8 cellular contexts compared by ENCODE assay signal in the genomic region with DNA sequence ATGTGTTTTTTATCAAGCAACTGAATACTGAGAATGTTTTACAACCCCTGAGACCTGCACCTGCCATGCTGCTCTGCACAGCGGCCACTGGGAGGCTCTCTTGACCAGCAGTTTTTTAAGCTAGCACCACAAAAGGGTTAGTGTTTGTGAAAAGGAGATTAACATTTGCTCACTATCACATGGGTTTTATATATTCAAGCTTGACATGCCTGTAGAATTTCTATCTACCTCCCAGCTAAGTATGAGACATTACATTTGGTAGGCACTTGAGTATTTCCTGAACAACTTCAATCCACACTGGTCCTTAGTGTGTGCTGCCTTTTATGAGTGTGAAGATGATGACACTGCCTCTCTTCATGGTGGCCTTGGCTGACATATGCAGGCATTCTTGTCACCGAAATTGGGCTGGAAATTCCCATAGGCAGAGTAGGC.
DNase-seq lines count a peak whose midpoint lies in the region; ATAC-seq and TF ChIP-seq lines count a peak whose summit lies in the region.

No MANE protein-coding gene starts in this region.

- no peaks in the 10 kb centered on the region for H3K36me3 Mint-ChIP-seq in effector memory CD8-positive, alpha-beta T cell (ENCODE audit: insufficient read depth)

- DNase-seq in AML-193 (lab: John Stamatoyannopoulos, UW) (peak; percentile 9 to 12), H7 (peak; percentile 39), SKM-1 treated with dmso at 0.1 percent for 144 hours (lab: John Stamatoyannopoulos, UW; ENCODE audit: unreplicated experiment) (peak; percentile 41), hippocampal formation (lab: John Stamatoyannopoulos, UW) (peak; percentile 25 to 47), upper lobe of right lung (no peak)
- no peak for DNase-seq in effector memory CD8-positive, alpha-beta T cell
- DNase-seq in activated naive CD4-positive, alpha-beta T cell (lab: John Stamatoyannopoulos, UW): no peak
- DNase-seq in stimulated activated naive CD4-positive, alpha-beta T cell treated with Interleukin-2 at 50 U/mL for 16 hours (lab: John Stamatoyannopoulos, UW): no peak

- intact Hi-C loops in upper lobe of right lung (cut with DNase I): no loop called here

- peak; percentile 36 for TF ChIP-seq CTCF in upper lobe of right lung (IDR thresholded peaks at IDR 0.05)

- no peaks in the 10 kb centered on the region for H3K4me1 ChIP-seq in upper lobe of right lung

- H3K4me3 ChIP-seq in H7 (ENCODE audit: insufficient read depth, low read depth, low read length) (no peak overlapping the region), upper lobe of right lung (no peak overlapping the region)

- H3K9me3 ChIP-seq in upper lobe of right lung: no peaks in the 10 kb centered on the region

- H3K27me3 ChIP-seq in H7 (ENCODE audit: control insufficient read depth, insufficient read depth, low read length) (no peaks in the 10 kb centered on the region), upper lobe of right lung (no peaks in the 10 kb centered on the region)

- no peak overlapping the region for H3K4me3 Mint-ChIP-seq in effector memory CD8-positive, alpha-beta T cell

- H3K4me1 Mint-ChIP-seq in effector memory CD8-positive, alpha-beta T cell (ENCODE audit: low read depth in 2 of 2): no peaks in the 10 kb centered on the region

- H3K27ac ChIP-seq in upper lobe of right lung: no peak overlapping the region

- peaks cover 0 to 7% of the 10 kb centered on the region in 2 donors for H3K27me3 Mint-ChIP-seq in effector memory CD8-positive, alpha-beta T cell

- no peaks in the 10 kb centered on the region for H3K9me3 Mint-ChIP-seq in effector memory CD8-positive, alpha-beta T cell

- ATAC-seq in upper lobe of right lung: no peak
- ATAC-seq in effector memory CD8-positive, alpha-beta T cell (replicated peaks): no peak

- no peak overlapping the region for H3K27ac Mint-ChIP-seq in effector memory CD8-positive, alpha-beta T cell

- H3K36me3 ChIP-seq in H7 (replicated peaks; ENCODE audit: control insufficient read depth, insufficient read depth, low read length) (no peaks in the 10 kb centered on the region), upper lobe of right lung (no peaks in the 10 kb centered on the region)

Comparison
In these comparisons a context has a peak if more than half of its experiments do, and no peak if none do; other contexts are left out.
1. DNase-seq: peak in AML-193 (2 of 2), H7 (single experiment), SKM-1 treated with dmso at 0.1 percent for 144 hours (single experiment) and hippocampal formation (2 of 2); none in upper lobe of right lung (single experiment), effector memory CD8-positive, alpha-beta T cell (0 of 3), activated naive CD4-positive, alpha-beta T cell (0 of 4) and stimulated activated naive CD4-positive, alpha-beta T cell treated with Interleukin-2 at 50 U/mL for 16 hours (single experiment).